In the genomic region with DNA sequence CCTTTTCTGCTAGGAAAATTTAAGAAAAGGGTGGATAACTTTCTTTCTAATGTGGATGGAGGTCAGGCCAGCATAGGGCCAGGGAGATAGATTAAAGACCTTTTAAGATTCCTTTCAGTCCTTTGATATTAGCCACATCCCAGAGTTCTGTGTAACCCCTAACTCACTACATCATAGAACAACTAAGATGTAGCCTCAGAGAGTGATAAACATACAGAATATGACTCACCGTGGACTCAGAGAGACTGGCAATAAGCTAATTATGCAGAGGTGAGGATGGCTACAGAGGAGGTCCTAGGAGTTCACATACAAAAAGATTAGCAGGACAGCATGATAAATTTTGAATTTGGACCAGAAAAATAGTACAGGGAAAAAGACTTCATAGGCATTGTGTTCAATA, we compare ENCODE assay signal across 19 cellular contexts.
DNase-seq lines count a peak whose midpoint lies in the region; ATAC-seq and TF ChIP-seq lines count a peak whose summit lies in the region.
"Had no signal": no experiment of that assay in that cellular context is flagged by ENCODE, and none has a peak within 500 bp of the region (broad histone marks: within the 10 kb centered on the region; RNA-seq: fewer than 3 reads in every experiment).

No MANE protein-coding gene starts in this region.

- H3K36me3 ChIP-seq in RWPE2 (ENCODE audit: low read depth): no peaks in the 10 kb centered on the region

- no peak overlapping the region for H3K27ac ChIP-seq in RWPE2 (ENCODE audit: poor library complexity, severe bottlenecking)
- H3K27ac ChIP-seq: coronary artery, heart left ventricle, spleen, tibial nerve had no signal

- peaks cover 4% of the 10 kb centered on the region for H3K27me3 ChIP-seq in RWPE2 (ENCODE audit: insufficient read depth, poor library complexity, severe bottlenecking)
- H3K27me3 ChIP-seq: spleen, tibial nerve had no signal

- DNase-seq in A172 (ENCODE audit: low spot score) (peak; percentile 54), ELR (ENCODE audit: low read depth) (peak; percentile 86), RWPE2 (ENCODE audit: low spot score) (no peak), fibroblast of mammary gland (ENCODE audit: low read depth) (peak; percentile 61), NCI-H1048 (lab: John Stamatoyannopoulos, UW) (no peak), NCI-H2196 (lab: John Stamatoyannopoulos, UW; ENCODE audit: unreplicated experiment) (no peak)
- no peak for DNase-seq in stimulated activated CD4-positive, alpha-beta T cell treated with anti-CD3 and anti-CD28 coated beads, Interleukin-4, amount 100 ng/mL, for 4 hours
- DNase-seq: activated effector memory CD4-positive, alpha-beta T cell treated with Interleukin-2 at 50 U/mL for 16 hours; anterior cingulate cortex; Calu3; GDM1; heart left ventricle; NCI-H1092; NCI-H2081 treated with DMSO at 0.1 percent for 48 hours; NCI-H526 treated with DMSO at 0.1 percent for 48 hours; spleen had no signal

- peak; percentile 71 for ATAC-seq in RWPE2 (ENCODE audit: low read depth)
- no peak for ATAC-seq in HG03139 (IDR thresholded peaks at IDR 0.05; ENCODE audit: unreplicated experiment)
- ATAC-seq: heart left ventricle had no signal

- H3K4me3 ChIP-seq in RWPE2 (ENCODE audit: severe bottlenecking) (no peak overlapping the region), fibroblast of mammary gland (ENCODE audit: control insufficient read depth, low read depth, low read length) (no peak overlapping the region)
- H3K4me3 ChIP-seq: coronary artery, heart left ventricle, spleen, tibial nerve had no signal

- TF ChIP-seq CTCF in RWPE2 (IDR thresholded peaks at IDR 0.05; ENCODE audit: poor library complexity, severe bottlenecking): no peak
- TF ChIP-seq CTCF in fibroblast of mammary gland (conservative IDR thresholded peaks at IDR 0.05; ENCODE audit: control insufficient read depth, insufficient read depth, low read depth, low read length): no peak

- no peaks in the 10 kb centered on the region for H3K4me1 ChIP-seq in RWPE2 (ENCODE audit: insufficient read depth, poor library complexity, severe bottlenecking)
- H3K4me1 ChIP-seq: heart left ventricle, spleen, tibial nerve had no signal

- no peaks in the 10 kb centered on the region for H3K9me3 ChIP-seq in RWPE2 (ENCODE audit: severe bottlenecking)

Comparison
In these comparisons a context has a peak if more than half of its experiments do, and no peak if none do; other contexts are left out.
1. DNase-seq: peak in A172 (single experiment), ELR (single experiment) and fibroblast of mammary gland (single experiment); none in RWPE2 (single experiment), NCI-H1048 (single experiment), NCI-H2196 (single experiment) and stimulated activated CD4-positive, alpha-beta T cell treated with anti-CD3 and anti-CD28 coated beads, Interleukin-4, amount 100 ng/mL, for 4 hours (0 of 2).